1 cellular context compared by ENCODE assay signal in genomic region chr10:68297264-68297663, GRCh38.
TF ChIP-seq lines count a peak whose summit lies in the region.

No MANE protein-coding gene starts in this region.

TF ChIP-seq in GM12878, 131 proteins besides CTCF, POLR2A, EP300 and RAD21:
- TF ChIP-seq PAX5 (IDR thresholded peaks at IDR 0.05; ENCODE audit: borderline replicate concordance, low read depth, low read length) (no peak), CBX5 (IDR thresholded peaks at IDR 0.05; ENCODE audit: low read depth) (no peak), TBL1XR1 (IDR thresholded peaks at IDR 0.05; ENCODE audit: low read depth, low read length) (no peak), IRF5 (IDR thresholded peaks at IDR 0.05; ENCODE audit: borderline replicate concordance) (no peak), KAT2A (conservative IDR thresholded peaks at IDR 0.05; ENCODE audit: control insufficient read depth, low read depth, low read length) (no peak), STAT1 (conservative IDR thresholded peaks at IDR 0.05) (no peak), ZNF217 (IDR thresholded peaks at IDR 0.05) (no peak), MLLT1 (IDR thresholded peaks at IDR 0.05) (no peak), JUND (IDR thresholded peaks at IDR 0.05; ENCODE audit: low read depth, low read length) (no peak), BCL3 (IDR thresholded peaks at IDR 0.05; ENCODE audit: borderline replicate concordance, insufficient read depth, low read depth, low read length, poor library complexity, severe bottlenecking) (no peak), ZNF274 (IDR thresholded peaks at IDR 0.05; ENCODE audit: insufficient read depth, insufficient read length) (no peak), SMC3 (IDR thresholded peaks at IDR 0.05; ENCODE audit: borderline replicate concordance, low read length) (no peak), EED (IDR thresholded peaks at IDR 0.05; ENCODE audit: low read depth) (no peak), MTA3 (IDR thresholded peaks at IDR 0.05; ENCODE audit: borderline replicate concordance, low read length) (no peak), NR2C1 (IDR thresholded peaks at IDR 0.05) (no peak), SIN3A (IDR thresholded peaks at IDR 0.05; ENCODE audit: low read depth, low read length) (no peak)
TF ChIP-seq in GM12878: peak in this region for 0.
